ENCODE assay signal across 1 cellular context in genomic region chr1:155134322-155134721, GRCh38.
TF ChIP-seq lines count a peak whose summit lies in the region.

No MANE protein-coding gene starts in this region.

TF ChIP-seq in HepG2, 621 proteins besides CTCF, POLR2A, EP300 and RAD21:
- TF ChIP-seq SNAI1 (CRISPR knock-in tag; IDR thresholded peaks at IDR 0.05; ENCODE audit: borderline replicate concordance) (no peak), SMYD3 (CRISPR knock-in tag; IDR thresholded peaks at IDR 0.05) (no peak), ZNF20 (CRISPR knock-in tag; IDR thresholded peaks at IDR 0.05) (no peak), ZNF230 (CRISPR knock-in tag; IDR thresholded peaks at IDR 0.05) (0 out of 2 replicates have a peak, but pooled peaks have one; percentile 15), RBM22 (optimal IDR thresholded peaks at IDR 0.05; ENCODE audit: low read length) (peak; percentile 83), ZNF891 (CRISPR knock-in tag; IDR thresholded peaks at IDR 0.05) (peak; percentile 39; the same call in 1 of the 2 replicates), RBFOX2 (IDR thresholded peaks at IDR 0.05; ENCODE audit: low read depth, low read length) (peak; percentile 7; the same call in 1 of the 2 replicates), ZNF713 (CRISPR knock-in tag; IDR thresholded peaks at IDR 0.05) (no peak), ZNF350 (CRISPR knock-in tag; IDR thresholded peaks at IDR 0.05; ENCODE audit: borderline replicate concordance, low read depth) (no peak), ZNF83 (CRISPR knock-in tag; IDR thresholded peaks at IDR 0.05; ENCODE audit: borderline replicate concordance) (no peak), ZEB1 (IDR thresholded peaks at IDR 0.05; ENCODE audit: insufficient replicate concordance, low read depth) (no peak), ARID2 (CRISPR knock-in tag; IDR thresholded peaks at IDR 0.05; ENCODE audit: borderline replicate concordance) (no peak), NCOR1 (IDR thresholded peaks at IDR 0.05; ENCODE audit: borderline replicate concordance, low read length) (no peak), EHMT2 (IDR thresholded peaks at IDR 0.05; ENCODE audit: borderline replicate concordance, low read depth, low read length) (no peak), PPARG (CRISPR knock-in tag; conservative IDR thresholded peaks at IDR 0.05) (no peak), ZFAT (CRISPR knock-in tag; conservative IDR thresholded peaks at IDR 0.05) (no peak), SMAD3 (CRISPR knock-in tag; IDR thresholded peaks at IDR 0.05) (no peak), ZNF354B (CRISPR knock-in tag; IDR thresholded peaks at IDR 0.05) (no peak), MTA3 (CRISPR knock-in tag; IDR thresholded peaks at IDR 0.05) (no peak), KAT7 (CRISPR knock-in tag; IDR thresholded peaks at IDR 0.05; ENCODE audit: borderline replicate concordance) (no peak), ZNF331 (CRISPR knock-in tag; IDR thresholded peaks at IDR 0.05) (no peak), EED (CRISPR knock-in tag; IDR thresholded peaks at IDR 0.05) (no peak), ZNF142 (CRISPR knock-in tag; IDR thresholded peaks at IDR 0.05) (no peak)
